27 cellular contexts compared by ENCODE assay signal in the genomic region with DNA sequence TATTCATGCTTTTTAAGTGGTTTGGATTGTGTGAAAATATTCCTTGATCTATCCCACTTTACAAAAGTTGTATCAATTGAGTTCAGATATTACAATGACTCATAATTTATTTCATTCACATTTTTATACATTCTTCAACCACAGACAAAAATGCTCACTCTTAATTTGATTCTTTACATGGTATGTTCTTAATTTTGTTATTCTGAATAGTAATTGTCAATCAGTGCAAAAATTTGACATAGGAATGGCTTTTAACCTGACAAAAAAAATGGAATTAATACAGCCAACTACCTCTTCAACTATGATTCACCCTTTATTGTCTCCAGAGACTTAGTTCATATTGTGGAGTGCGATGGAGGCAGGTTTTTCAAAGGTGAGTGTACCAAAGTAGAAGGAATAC.
"Had no signal": no experiment of that assay in that cellular context is flagged by ENCODE, and none has a peak within 500 bp of the region (broad histone marks: within the 10 kb centered on the region; RNA-seq: fewer than 3 reads in every experiment).

No MANE protein-coding gene starts in this region.

- H3K9me3 ChIP-seq: suprapubic skin, testis, thoracic aorta, thyroid gland, tibial artery, tibial nerve, transverse colon, upper lobe of left lung, upper lobe of right lung, uterus, vagina had no signal

- DNase-seq: stimulated activated CD4-positive, alpha-beta T cell treated with anti-CD3 and anti-CD28 coated beads, Interleukin-2, amount 100 ng/mL, for 48 hours; stimulated activated CD4-positive, alpha-beta T cell treated with anti-CD3 and anti-CD28 coated beads, Interleukin-4, amount 100 ng/mL, for 1 hour; stimulated activated CD4-positive, alpha-beta T cell treated with anti-CD3 and anti-CD28 coated beads, Interleukin-4, amount 100 ng/mL, for 24 hours; stimulated activated CD4-positive, alpha-beta T cell treated with anti-CD3 and anti-CD28 coated beads, Interleukin-4, amount 100 ng/mL, for 4 hours; stimulated activated CD8-positive, alpha-beta memory T cell treated with anti-CD3 and anti-CD28 coated beads, Interleukin-4, amount 100 ng/mL, for 48 hours; stimulated activated naive B cell treated with anti-CD40 and anti-IgM and Interleukin-4, amounts not matched to agents 10 μg/mL and 1 μg/mL and 100 μg/mL, for 72 hours; stimulated activated naive CD4-positive, alpha-beta T cell; stimulated activated naive CD4-positive, alpha-beta T cell treated with Interleukin-2 at 50 U/mL for 16 hours; stimulated activated naive CD8-positive, alpha-beta T cell treated with anti-CD3 and anti-CD28 coated beads, Interleukin-15, amount 100 ng/mL, for 72 hours; stimulated activated naive CD8-positive, alpha-beta T cell treated with anti-CD3 and anti-CD28 coated beads, Interleukin-15, Interleukin-2, amounts not matched to agents 100 U/mL and 50 U/mL, for 24 hours; stomach; substantia nigra; testis; thyroid gland; tibial artery; transverse colon; trophoblast cell; upper lobe of left lung; upper lobe of right lung; uterus had no signal

- H3K4me3 ChIP-seq: stomach, suprapubic skin, testis, thoracic aorta, thyroid gland, tibial artery, tibial nerve, transverse colon, upper lobe of left lung, upper lobe of right lung, uterus, vagina had no signal

- FAIRE-seq: urothelium cell line had no signal

- ATAC-seq: stimulated activated effector memory CD8-positive, alpha-beta T cell treated with anti-CD3 and anti-CD28 coated beads, Interleukin-12 subunit alpha, Interleukin-12 subunit beta, amount 100 ng/mL, for 72 hours; stimulated activated memory B cell treated with anti-CD40 and anti-IgM and Interleukin-4, amounts not matched to agents 10 μg/mL and 1 μg/mL and 100 μg/mL, for 72 hours; stimulated activated naive B cell treated with anti-CD40 and anti-IgM and Interleukin-4, amounts not matched to agents 10 μg/mL and 1 μg/mL and 100 μg/mL, for 72 hours; stimulated activated naive CD8-positive, alpha-beta T cell treated with anti-CD3 and anti-CD28 coated beads, Interleukin-15, amount 100 ng/mL, for 72 hours; stimulated activated naive CD8-positive, alpha-beta T cell treated with anti-CD3 and anti-CD28 coated beads, Interleukin-15, Interleukin-2, amounts not matched to agents 100 U/mL and 50 U/mL, for 24 hours; upper lobe of right lung had no signal

- H3K36me3 ChIP-seq: stomach, suprapubic skin, thoracic aorta, thyroid gland, tibial artery, tibial nerve, transverse colon, upper lobe of left lung, upper lobe of right lung, uterus, vagina had no signal

- H3K27ac ChIP-seq: stomach, suprapubic skin, testis, thoracic aorta, thyroid gland, tibial artery, tibial nerve, transverse colon, upper lobe of left lung, upper lobe of right lung, uterus, vagina had no signal

- H3K27me3 ChIP-seq: stomach, suprapubic skin, testis, thyroid gland, tibial artery, tibial nerve, transverse colon, upper lobe of left lung, upper lobe of right lung, uterus, vagina had no signal

- H3K4me1 ChIP-seq: stomach, suprapubic skin, testis, thyroid gland, tibial artery, tibial nerve, transverse colon, upper lobe of left lung, upper lobe of right lung, uterus, vagina had no signal
